Comparison of ENCODE assay signal across 15 cellular contexts in the genomic region with DNA sequence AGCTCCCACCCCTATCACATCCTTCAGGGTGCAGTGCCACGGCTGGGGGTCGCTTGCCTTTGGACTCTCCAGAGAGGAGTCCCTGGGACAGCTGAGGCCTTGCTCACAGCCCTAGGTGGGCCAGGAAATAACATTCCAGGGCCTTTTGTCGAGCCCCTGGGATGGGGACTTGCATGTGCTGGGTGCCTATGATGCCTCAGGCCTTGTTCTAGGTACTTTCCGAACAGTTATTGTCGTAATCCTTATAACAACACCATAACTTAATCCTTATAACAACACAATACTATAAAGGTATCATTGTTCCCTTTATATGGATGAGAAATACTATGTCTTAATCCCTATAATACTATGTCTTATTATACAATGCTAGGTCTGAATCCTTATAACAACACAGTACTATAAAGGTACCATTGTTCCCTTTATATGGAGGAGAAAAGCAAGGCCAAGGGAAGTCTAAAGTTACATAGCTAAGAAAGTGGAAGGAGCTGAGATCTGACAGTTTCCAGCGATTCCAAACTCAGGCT.
DNase-seq lines count a peak whose midpoint lies in the region; ATAC-seq, FAIRE-seq and TF ChIP-seq lines count a peak whose summit lies in the region.
"Had no signal": no experiment of that assay in that cellular context is flagged by ENCODE, and none has a peak within 500 bp of the region (broad histone marks: within the 10 kb centered on the region; RNA-seq: fewer than 3 reads in every experiment).

No MANE protein-coding gene starts in this region.

- H3K36me3 ChIP-seq in GM23338 (ENCODE audit: insufficient read depth) (no peaks in the 10 kb centered on the region), NT2/D1 (ENCODE audit: insufficient read depth, insufficient read length, low read length) (no peaks in the 10 kb centered on the region), H1 (ENCODE audit: control insufficient read depth in 2 of 4, insufficient read depth in 4 of 4, low read length in 3 of 4) (no peaks in the 10 kb centered on the region), spleen (no peaks in the 10 kb centered on the region), heart left ventricle (no peaks in the 10 kb centered on the region)
- H3K36me3 ChIP-seq: BLaER1 treated with 17β-estradiol and CSF1 and Interleukin-3, amounts not matched to agents 10 nM and 100 nM had no signal

- peaks cover 8% of the 10 kb centered on the region for H3K4me1 Mint-ChIP-seq in GM23338
- H3K4me1 Mint-ChIP-seq: CD4-positive, CD25-positive, alpha-beta regulatory T cell had no signal

- H4K91ac ChIP-seq in H1 (replicated peaks; ENCODE audit: insufficient read length, low read length): no peak overlapping the region

- no peak overlapping the region for H2AK5ac ChIP-seq in H1 (ENCODE audit: low read depth, low read length)

- CTCF ChIA-PET in H1 (lab: Charles Lee; ENCODE audit: partially characterized antibody): interaction anchor here (0.8 to 13.6 kb wide), 8 partner anchors 9 to 150 kb away, joined by 3 to 143 read pairs (median 4); no protein-coding TSS in a partner anchor

- no peak for ATAC-seq in GM23338
- no peak for ATAC-seq in heart left ventricle
- ATAC-seq in SK-N-SH treated with all-trans-retinoic acid at 6 μM for 48 hours: no peak

- no peaks in the 10 kb centered on the region for H3K9me3 Mint-ChIP-seq in GM23338
- H3K9me3 Mint-ChIP-seq: HFFc6 had no signal

- no peaks in the 10 kb centered on the region for H3K79me1 ChIP-seq in H1 (ENCODE audit: low read depth, low read length)

- no peak overlapping the region for H3K56ac ChIP-seq in H1 (replicated peaks; ENCODE audit: insufficient read length, low read depth, low read length)

- no peak for TF ChIP-seq CTCF in GM23338 (conservative IDR thresholded peaks at IDR 0.05; ENCODE audit: low read depth in 2 of 2)
- TF ChIP-seq CTCF in H1 (IDR thresholded peaks at IDR 0.05; ENCODE audit: control extremely low read depth in 1 of 3, insufficient read depth in 1 of 3, low read depth in 1 of 3, low read length in 3 of 3): no peak
- TF ChIP-seq CTCF in spleen (IDR thresholded peaks at IDR 0.05 in 8 of 11, conservative IDR thresholded peaks at IDR 0.05 in 3 of 11): no peak
- TF ChIP-seq CTCF in heart left ventricle (IDR thresholded peaks at IDR 0.05): no peak

- no peaks in the 10 kb centered on the region for H3K23me2 ChIP-seq in H1 (ENCODE audit: low read depth, low read length)

- H4K20me1 ChIP-seq in GM23338 (replicated peaks; ENCODE audit: insufficient read depth) (no peaks in the 10 kb centered on the region), H1 (replicated peaks in 1 of 2; ENCODE audit: control insufficient read depth in 1 of 2, insufficient read depth in 2 of 2, low read length in 2 of 2) (no peaks in the 10 kb centered on the region)
- H4K20me1 ChIP-seq: BLaER1 treated with 17β-estradiol and CSF1 and Interleukin-3, amounts not matched to agents 10 nM and 100 nM had no signal

- 87% methylated on average over 6 of the region's 6 CpGs; no CpG with 5 or more reads in 1 of the 2 experiments for WGBS in H1 (ENCODE audit: extremely low coverage in 1 of 2, insufficient coverage in 1 of 2, insufficient read length in 1 of 2, insufficient replicate concordance in 2 of 2, low coverage in 1 of 2, low lambda C conversion rate in 2 of 2, missing lambda C conversion rate in 1 of 2), 2 experiments
- WGBS in spleen, 5 donors: 69 to 91% (median 81%) methylated on average over 5 to 6 of the region's 6 CpGs
- WGBS in heart left ventricle, 4 donors: 86 to 90% (median 88%) methylated on average over 6 of the region's 6 CpGs

- H2BK12ac ChIP-seq in H1 (ENCODE audit: low read depth, low read length): 0 out of 2 replicates have a peak overlapping the region, but pooled peaks have one; percentile 46

- no peak for FAIRE-seq in H1 (lab: Jason Lieb, UNC)
- FAIRE-seq: GM12892 had no signal

- no peak for DNase-seq in GM23338 (ENCODE audit: low spot score)
- DNase-seq in NT2/D1 (ENCODE audit: low read depth, low spot score): no peak
- DNase-seq in H1 (ENCODE audit: low read depth in 1 of 2, low spot score in 2 of 2): no peak
- DNase-seq in spleen: peak; percentile 51
- no peak for DNase-seq in EL
- DNase-seq in NCI-H2196 (lab: John Stamatoyannopoulos, UW; ENCODE audit: unreplicated experiment): no peak
- DNase-seq in heart left ventricle: no peak
- DNase-seq: CD4-positive, CD25-positive, alpha-beta regulatory T cell; GDM1; GOT3; HCEC 1CT; HFFc6 had no signal

- 0 out of 2 replicates have a peak overlapping the region, but pooled peaks have one; percentile 9 for H3K18ac ChIP-seq in H1 (ENCODE audit: extremely low read depth, low read length)

- no peak overlapping the region for H3K23ac ChIP-seq in H1 (ENCODE audit: insufficient read length)

- H3K27me3 Mint-ChIP-seq in GM23338 (ENCODE audit: insufficient read depth, low read depth, poor library complexity): peaks cover 5% of the 10 kb centered on the region
- H3K27me3 Mint-ChIP-seq: CD4-positive, CD25-positive, alpha-beta regulatory T cell had no signal

- H2AFZ ChIP-seq in GM23338 (no peak overlapping the region), H1 (ENCODE audit: low read length) (no peak overlapping the region)

- H2BK20ac ChIP-seq in H1 (ENCODE audit: low read length): no peak overlapping the region

- H3K9ac ChIP-seq in NT2/D1 (ENCODE audit: insufficient read length, low read depth) (peak overlapping the region; percentile 26), H1 (replicated peaks in 1 of 4; ENCODE audit: extremely low read depth in 1 of 4, low read depth in 3 of 4, low read length in 3 of 4) (no peak overlapping the region)
- H3K9ac ChIP-seq: BLaER1 treated with 17β-estradiol and CSF1 and Interleukin-3, amounts not matched to agents 10 nM and 100 nM had no signal

- TF ChIP-seq EP300 in H1 (IDR thresholded peaks at IDR 0.05; ENCODE audit: borderline replicate concordance in 1 of 2, low read depth in 2 of 2, low read length in 2 of 2): no peak

- POLR2A ChIA-PET in H1 (lab: Charles Lee; ENCODE audit: partially characterized antibody): no interaction called here

- 0 out of 2 replicates have a peak overlapping the region, but pooled peaks have one; percentile 55 for H3K4me2 ChIP-seq in GM23338
- peak overlapping the region in 1 of 2 experiments; percentile 5; a peak in 1 of 4 replicates for H3K4me2 ChIP-seq in H1 (ENCODE audit: insufficient read depth in 1 of 2, low read depth in 2 of 2, low read length in 2 of 2)
- H3K4me2 ChIP-seq: BLaER1 treated with 17β-estradiol and CSF1 and Interleukin-3, amounts not matched to agents 10 nM and 100 nM had no signal

- H2BK5ac ChIP-seq in H1 (ENCODE audit: low read depth, low read length): no peak overlapping the region

- no peaks in the 10 kb centered on the region for H3F3A ChIP-seq in GM23338 (replicated peaks; ENCODE audit: low read depth)

- H3K4me1 ChIP-seq in GM23338 (ENCODE audit: insufficient read depth): peaks cover 24% of the 10 kb centered on the region
- peaks cover 22% of the 10 kb centered on the region for H3K4me1 ChIP-seq in NT2/D1 (ENCODE audit: insufficient read depth, insufficient read length)
- H3K4me1 ChIP-seq in H1 (replicated peaks in 1 of 4; ENCODE audit: control insufficient read depth in 3 of 4, insufficient read depth in 4 of 4, low read length in 3 of 4): peaks cover 0 to 28% (median 15%) of the 10 kb centered on the region in 4 experiments; a peak in 5 of 7 replicates
- H3K4me1 ChIP-seq in spleen: no peaks in the 10 kb centered on the region
- no peaks in the 10 kb centered on the region for H3K4me1 ChIP-seq in heart left ventricle
- H3K4me1 ChIP-seq: BLaER1 treated with 17β-estradiol and CSF1 and Interleukin-3, amounts not matched to agents 10 nM and 100 nM had no signal

- H3K9me3 ChIP-seq in NT2/D1 (ENCODE audit: insufficient read depth, low read length) (no peaks in the 10 kb centered on the region), H1 (ENCODE audit: insufficient read depth in 2 of 2, low read depth in 1 of 2, low read length in 1 of 2) (no peaks in the 10 kb centered on the region), spleen (no peaks in the 10 kb centered on the region), heart left ventricle (no peaks in the 10 kb centered on the region)
- H3K9me3 ChIP-seq: BLaER1 treated with 17β-estradiol and CSF1 and Interleukin-3, amounts not matched to agents 10 nM and 100 nM had no signal

- no peak overlapping the region for H3K4me3 Mint-ChIP-seq in GM23338
- H3K4me3 Mint-ChIP-seq: CD4-positive, CD25-positive, alpha-beta regulatory T cell; HFFc6 had no signal

- H3K4me3 ChIP-seq in GM23338 (no peak overlapping the region), NT2/D1 (ENCODE audit: insufficient read length, low read depth) (no peak overlapping the region), H1 (ENCODE audit: extremely low read depth in 1 of 4, insufficient read depth in 2 of 4, low read depth in 3 of 4, low read length in 4 of 4) (no peak overlapping the region), spleen (no peak overlapping the region), heart left ventricle (no peak overlapping the region)
- H3K4me3 ChIP-seq: BLaER1 treated with 17β-estradiol and CSF1 and Interleukin-3, amounts not matched to agents 10 nM and 100 nM had no signal

- no peak for TF ChIP-seq RAD21 in H1 (IDR thresholded peaks at IDR 0.05 in 1 of 2, conservative IDR thresholded peaks at IDR 0.05 in 1 of 2; ENCODE audit: low read depth in 2 of 2, low read length in 2 of 2)

- H3K27ac ChIP-seq in GM23338 (ENCODE audit: low read depth): no peak overlapping the region
- no peak overlapping the region for H3K27ac ChIP-seq in H1 (ENCODE audit: low read depth, low read length)
- H3K27ac ChIP-seq in spleen: no peak overlapping the region
- no peak overlapping the region for H3K27ac ChIP-seq in heart left ventricle
- H3K27ac ChIP-seq: BLaER1 treated with 17β-estradiol and CSF1 and Interleukin-3, amounts not matched to agents 10 nM and 100 nM had no signal

- no peak overlapping the region for H3K27ac Mint-ChIP-seq in GM23338
- H3K27ac Mint-ChIP-seq: CD4-positive, CD25-positive, alpha-beta regulatory T cell; HFFc6 had no signal

- no peak overlapping the region for H3K14ac ChIP-seq in H1 (ENCODE audit: insufficient read length)

- H3K79me2 ChIP-seq in GM23338 (replicated peaks; ENCODE audit: insufficient read depth): no peaks in the 10 kb centered on the region
- no peaks in the 10 kb centered on the region for H3K79me2 ChIP-seq in H1 (ENCODE audit: control insufficient read depth in 1 of 2, insufficient read depth in 2 of 2, low read length in 2 of 2)

- H3K36me3 Mint-ChIP-seq in GM23338 (ENCODE audit: low read depth): no peaks in the 10 kb centered on the region
- H3K36me3 Mint-ChIP-seq: CD4-positive, CD25-positive, alpha-beta regulatory T cell had no signal

- H4K5ac ChIP-seq in H1 (ENCODE audit: insufficient read length, low read depth, low read length): no peak overlapping the region

- intact Hi-C loops in spleen (cut with DNase I; ENCODE audit: low total_unique reads) (no loop called here), heart left ventricle (cut with DNase I) (no loop called here)

- no peaks in the 10 kb centered on the region for H3K27me3 ChIP-seq in GM23338 (ENCODE audit: insufficient read depth)
- H3K27me3 ChIP-seq in NT2/D1 (ENCODE audit: insufficient read depth, insufficient read length): no peaks in the 10 kb centered on the region
- H3K27me3 ChIP-seq in H1 (replicated peaks in 1 of 4; ENCODE audit: control insufficient read depth in 3 of 4, extremely low read depth in 1 of 4, insufficient read depth in 3 of 4, low read length in 3 of 4): no peaks in the 10 kb centered on the region
- peaks cover 0 to 3% (median 0%) of the 10 kb centered on the region in 7 donors for H3K27me3 ChIP-seq in spleen (replicated peaks in 1 of 7)
- H3K27me3 ChIP-seq in heart left ventricle: peaks cover 0 to 21% (median 0%) of the 10 kb centered on the region in 9 donors
- H3K27me3 ChIP-seq: BLaER1 treated with 17β-estradiol and CSF1 and Interleukin-3, amounts not matched to agents 10 nM and 100 nM had no signal

- H2BK15ac ChIP-seq in H1 (ENCODE audit: low read length): no peak overlapping the region

- H2BK120ac ChIP-seq in H1 (replicated peaks; ENCODE audit: low read depth, low read length): no peak overlapping the region

- no peaks in the 10 kb centered on the region for H3K9me2 ChIP-seq in GM23338 (ENCODE audit: insufficient read depth)

- no peak overlapping the region for H4K8ac ChIP-seq in H1 (ENCODE audit: extremely low read depth, insufficient read depth, low read length)

- no peak overlapping the region for H3K4ac ChIP-seq in H1 (replicated peaks; ENCODE audit: insufficient read length, low read depth, low read length)

- TF ChIP-seq POLR2A in H1 (IDR thresholded peaks at IDR 0.05; ENCODE audit: control extremely low read depth in 1 of 2, low read depth in 2 of 2, low read length in 2 of 2) (no peak), spleen (IDR thresholded peaks at IDR 0.05) (no peak), heart left ventricle (IDR thresholded peaks at IDR 0.05) (no peak)
